ENCODE assay signal across 24 cellular contexts in genomic region chr19:47377801-47378200, GRCh38. TPM values are rescaled to one million over a fixed set of nuclear protein-coding genes. Genes with fewer than 3 reads are reported as not detected.
DNase-seq lines count a peak whose midpoint lies in the region; ATAC-seq and TF ChIP-seq lines count a peak whose summit lies in the region.
"Had no signal": no experiment of that assay in that cellular context is flagged by ENCODE, and none has a peak within 500 bp of the region (broad histone marks: within the 10 kb centered on the region; RNA-seq: fewer than 3 reads in every experiment).

No MANE protein-coding gene starts in this region.

- ATAC-seq in heart left ventricle (no peak), Right ventricle myocardium superior (ENCODE audit: poor library complexity) (no peak), HG02642 (IDR thresholded peaks at IDR 0.05; ENCODE audit: poor library complexity, unreplicated experiment) (no peak)
- ATAC-seq in activated CD4-positive, alpha-beta T cell treated with anti-CD3 and anti-CD28 coated beads for 36 hours = no peak
- ATAC-seq: GM12878, lower lobe of right lung had no signal

- H3K9me3 ChIP-seq in heart left ventricle (no peaks in the 10 kb centered on the region), endodermal cell (ENCODE audit: control insufficient read depth, low read length) (no peaks in the 10 kb centered on the region)
- H3K9me3 ChIP-seq: BLaER1, lower lobe of right lung, ovary, spleen had no signal

- intact Hi-C loops in heart left ventricle (cut with DNase I) = no loop called here
- intact Hi-C loops in Right ventricle myocardium superior (cut with DNase I) = no loop called here
- intact Hi-C loops in activated CD4-positive, alpha-beta T cell treated with anti-CD3 and anti-CD28 coated beads for 36 hours (cut with DNase I, micrococcal nuclease) = no loop called here

- H3K9ac ChIP-seq in endodermal cell (ENCODE audit: extremely low read depth, low read length, poor library complexity, severe bottlenecking) = no peak overlapping the region
- H3K9ac ChIP-seq: BLaER1, KMS-11 had no signal

- 53 to 62% (median 62%) methylated on average over 3 to 12 of the region's 12 CpGs for WGBS in heart left ventricle, 4 donors
- WGBS in endodermal cell (ENCODE audit: insufficient coverage in 1 of 2, insufficient read length in 1 of 2), 2 experiments = 95 to 100% methylated on average over 5 to 12 of the region's 12 CpGs

- H3K4me3 ChIP-seq in heart left ventricle (no peak overlapping the region), endodermal cell (ENCODE audit: low read length) (no peak overlapping the region)
- H3K4me3 ChIP-seq: BLaER1, GM12878, lower lobe of right lung, ovary, spleen had no signal

- H3K4me1 ChIP-seq in heart left ventricle = peaks cover 0 to 16% (median 4%) of the 10 kb centered on the region in 12 donors
- H3K4me1 ChIP-seq in endodermal cell (ENCODE audit: control insufficient read depth, insufficient read depth, low read length) = no peaks in the 10 kb centered on the region
- H3K4me1 ChIP-seq: lower lobe of right lung had no signal

- peak overlapping the region in 11 of 12 donors; percentile 16 to 90 (median 64) for H3K27ac ChIP-seq in heart left ventricle
- no peak overlapping the region for H3K27ac ChIP-seq in endodermal cell (ENCODE audit: low read depth, low read length)
- H3K27ac ChIP-seq: BLaER1, KMS-11, lower lobe of right lung, ovary had no signal

- no peaks in the 10 kb centered on the region for H3K4me1 Mint-ChIP-seq in endodermal cell
- H3K4me1 Mint-ChIP-seq in activated CD4-positive, alpha-beta T cell treated with anti-CD3 and anti-CD28 coated beads for 36 hours = peaks cover 7% of the 10 kb centered on the region
- H3K4me1 Mint-ChIP-seq: nephron had no signal

- no peaks in the 10 kb centered on the region for H3K27me3 Mint-ChIP-seq in endodermal cell (ENCODE audit: insufficient read depth)
- H3K27me3 Mint-ChIP-seq in activated CD4-positive, alpha-beta T cell treated with anti-CD3 and anti-CD28 coated beads for 36 hours = no peaks in the 10 kb centered on the region

- peaks cover 0 to 93% (median 77%) of the 10 kb centered on the region in 9 donors for H3K36me3 ChIP-seq in heart left ventricle
- H3K36me3 ChIP-seq in endodermal cell (ENCODE audit: control insufficient read depth, insufficient read depth, low read length) = peaks cover 69% of the 10 kb centered on the region

- TF ChIP-seq CTCF in heart left ventricle (IDR thresholded peaks at IDR 0.05) = no peak
- TF ChIP-seq CTCF in endodermal cell (conservative IDR thresholded peaks at IDR 0.05) = peak; percentile 16

- DNase-seq in heart left ventricle (no peak), Right ventricle myocardium superior (no peak), NCI-H2029 (lab: John Stamatoyannopoulos, UW) (peak; percentile 46), endodermal cell (no peak), NCI-H1105 (lab: John Stamatoyannopoulos, UW) (no peak)
- DNase-seq in activated CD4-positive, alpha-beta T cell treated with anti-CD3 and anti-CD28 coated beads for 36 hours = no peak
- DNase-seq: activated CD4-positive, alpha-beta T cell treated with anti-CD3 and anti-CD28 coated beads for 48 hours; activated CD8-positive, alpha-beta memory T cell treated with anti-CD3 and anti-CD28 coated beads for 24 hours; activated gamma-delta T cell; activated T-cell treated with anti-CD3 and anti-CD28 coated beads, Interleukin-2, amount 50 U/mL, for 1 hour; lower lobe of right lung; NCI-H187; ovary; retina; spleen; stimulated activated CD4-positive, alpha-beta T cell treated with anti-CD3 and anti-CD28 coated beads, Interleukin-2, amount 100 ng/mL, for 48 hours; trophoblast cell had no signal

- no peak overlapping the region for H3K4me3 Mint-ChIP-seq in endodermal cell
- H3K4me3 Mint-ChIP-seq in activated CD4-positive, alpha-beta T cell treated with anti-CD3 and anti-CD28 coated beads for 36 hours = no peak overlapping the region
- H3K4me3 Mint-ChIP-seq: nephron had no signal

- no peaks in the 10 kb centered on the region for H3K9me3 Mint-ChIP-seq in endodermal cell
- no peaks in the 10 kb centered on the region for H3K9me3 Mint-ChIP-seq in activated CD4-positive, alpha-beta T cell treated with anti-CD3 and anti-CD28 coated beads for 36 hours (ENCODE audit: low read depth)
- H3K9me3 Mint-ChIP-seq: nephron had no signal

- POLR2A ChIA-PET in activated CD4-positive, alpha-beta T cell treated with anti-CD3 and anti-CD28 coated beads for 36 hours (lab: Charles Lee) = no interaction called here

- H3K36me3 Mint-ChIP-seq in endodermal cell (ENCODE audit: low read depth) = peaks cover 48% of the 10 kb centered on the region
- H3K36me3 Mint-ChIP-seq in activated CD4-positive, alpha-beta T cell treated with anti-CD3 and anti-CD28 coated beads for 36 hours (ENCODE audit: low read depth) = peaks cover 37% of the 10 kb centered on the region

- H3K27me3 ChIP-seq in heart left ventricle (no peaks in the 10 kb centered on the region), endodermal cell (ENCODE audit: control insufficient read depth, insufficient read depth, low read length, poor library complexity, severe bottlenecking) (no peaks in the 10 kb centered on the region)
- H3K27me3 ChIP-seq: BLaER1, ovary, spleen had no signal

- CTCF ChIA-PET in activated CD4-positive, alpha-beta T cell treated with anti-CD3 and anti-CD28 coated beads for 36 hours (lab: Charles Lee) = interaction anchor here (0.6 kb wide), 1 partner anchor 223 kb away, joined by 3 read pairs; no protein-coding TSS in a partner anchor

- no peak overlapping the region for H3K27ac Mint-ChIP-seq in endodermal cell
- no peak overlapping the region for H3K27ac Mint-ChIP-seq in activated CD4-positive, alpha-beta T cell treated with anti-CD3 and anti-CD28 coated beads for 36 hours
- H3K27ac Mint-ChIP-seq: nephron had no signal

- no peak for TF ChIP-seq POLR2A in heart left ventricle (IDR thresholded peaks at IDR 0.05)

RNA-seq across cellular contexts. Expression of gene DHX34, which starts 28.7 kb away (rescaled TPM):
- total RNA-seq in heart left ventricle (10 to 100 TPM in 2 of 9 donors, 1 to 10 TPM in 7; 3.7 to 10.6 (median 6.7) TPM), Right ventricle myocardium superior (6.4 TPM), endodermal cell (10 to 100 TPM; 36.9 to 43.9 TPM)
- 10 to 100 TPM in 1 of 2 donors, 1 to 10 TPM in 1; 6.1 to 13.3 TPM for polyA plus RNA-seq in heart left ventricle
- 18.1 TPM for polyA plus RNA-seq in endodermal cell (2013, experiment 1 of 2)
- 16.1 TPM for polyA plus RNA-seq in endodermal cell (2013, experiment 2 of 2)
- 10 to 100 TPM; 15.4 to 17.9 TPM for total RNA-seq in activated CD4-positive, alpha-beta T cell treated with anti-CD3 and anti-CD28 coated beads for 36 hours

RNA-seq across cellular contexts. Expression of gene MEIS3, which starts 41.5 kb away (rescaled TPM):
- 1 to 10 TPM; 1.8 to 6.0 (median 2.5) TPM for total RNA-seq in heart left ventricle
- polyA plus RNA-seq in heart left ventricle = 1 to 10 TPM; 2.4 to 3.7 TPM
- 3.1 TPM for total RNA-seq in Right ventricle myocardium superior
- total RNA-seq in endodermal cell = 100 to 1,000 TPM in 1 of 2 donors, 10 to 100 TPM in 1; 47.7 to 132 TPM
- 150 TPM for polyA plus RNA-seq in endodermal cell (2013, experiment 1 of 2)
- polyA plus RNA-seq in endodermal cell (2013, experiment 2 of 2) = 154 TPM
- under 1 TPM in 1 of 2 experiments, not detected in 1; 0.28 TPM for total RNA-seq in activated CD4-positive, alpha-beta T cell treated with anti-CD3 and anti-CD28 coated beads for 36 hours
- total RNA-seq: GM12878 had no signal

RNA-seq across cellular contexts. Expression of gene C5AR2, which starts 45.8 kb away (rescaled TPM):
- 1 to 10 TPM in 3 of 9 donors, under 1 TPM in 6; 0.12 to 3.3 (median 0.94) TPM for total RNA-seq in heart left ventricle
- polyA plus RNA-seq in heart left ventricle = under 1 TPM; 0.23 to 0.55 TPM
- total RNA-seq in Right ventricle myocardium superior = 0.78 TPM
- total RNA-seq in endodermal cell = not detected
- not detected for polyA plus RNA-seq in endodermal cell (2013, experiment 1 of 2)
- polyA plus RNA-seq in endodermal cell (2013, experiment 2 of 2) = not detected
- total RNA-seq in activated CD4-positive, alpha-beta T cell treated with anti-CD3 and anti-CD28 coated beads for 36 hours = not detected
- total RNA-seq: GM12878, kidney epithelial cell had no signal
- polyA plus RNA-seq: AG04450 had no signal

Comparison
In these comparisons a context has a peak if more than half of its experiments do, and no peak if none do; other contexts are left out.
1. RNA of gene MEIS3, which starts 41.5 kb away (total RNA-seq): 47.7 to 132 TPM in endodermal cell; 3.1 TPM in Right ventricle myocardium superior (single experiment), 1.8 to 6.0 TPM in heart left ventricle and 0.28 TPM in activated CD4-positive, alpha-beta T cell treated with anti-CD3 and anti-CD28 coated beads for 36 hours; every median in the first group is over 4 times any median in the second.